ENCODE assay signal across 13 cellular contexts in the genomic region with DNA sequence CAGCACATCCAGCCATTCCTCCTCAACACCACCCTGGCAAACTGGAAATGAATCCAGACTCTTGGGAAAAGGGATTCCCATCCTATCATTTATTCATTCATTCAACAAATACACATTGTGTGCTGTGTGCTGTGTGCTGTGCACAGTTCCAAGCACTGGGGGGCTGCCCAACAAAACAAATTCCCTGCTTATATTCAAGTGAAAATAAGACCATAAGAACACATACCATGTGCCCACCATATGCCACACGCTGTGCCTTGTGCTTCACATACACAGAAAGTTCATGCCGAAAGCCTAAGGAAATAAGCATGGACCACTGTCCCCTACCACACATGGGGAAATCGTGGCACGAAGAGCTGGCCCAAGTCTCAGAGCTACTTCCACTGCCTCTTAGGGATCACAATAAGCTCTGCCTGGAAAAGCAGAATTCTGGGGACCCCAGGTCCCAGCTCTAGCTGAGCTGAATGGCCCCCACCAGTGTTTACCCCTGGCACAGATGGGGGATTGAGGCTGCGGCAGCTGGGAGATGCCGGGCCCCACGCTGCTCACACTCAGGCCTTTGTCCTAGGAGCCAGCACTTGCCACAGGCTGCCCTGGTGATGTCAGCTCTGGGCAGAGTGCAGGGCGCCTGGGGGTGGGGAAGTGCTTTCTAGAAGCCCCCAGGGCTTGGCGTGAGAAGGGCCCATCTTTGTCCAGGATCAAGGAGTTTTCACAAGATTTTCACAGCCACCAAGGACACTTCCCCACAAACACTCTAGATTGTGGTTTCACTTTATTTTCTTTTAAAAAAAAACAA.
DNase-seq lines count a peak whose midpoint lies in the region; ATAC-seq, FAIRE-seq and TF ChIP-seq lines count a peak whose summit lies in the region.
"Had no signal": no experiment of that assay in that cellular context is flagged by ENCODE, and none has a peak within 500 bp of the region (broad histone marks: within the 10 kb centered on the region; RNA-seq: fewer than 3 reads in every experiment).

No MANE protein-coding gene starts in this region.

- TF ChIP-seq CTCF in HepG2 (CRISPR knock-in tag; IDR thresholded peaks at IDR 0.05): no peak
- TF ChIP-seq CTCF in right lobe of liver (IDR thresholded peaks at IDR 0.05): no peak
- TF ChIP-seq CTCF in MM.1S (IDR thresholded peaks at IDR 0.05; ENCODE audit: low read length): no peak
- TF ChIP-seq CTCF in stomach (IDR thresholded peaks at IDR 0.05): no peak

- H3K79me2 ChIP-seq in HepG2 (ENCODE audit: insufficient read depth, low read length) (no peaks in the 10 kb centered on the region), MM.1S (ENCODE audit: low read length) (no peaks in the 10 kb centered on the region)

- H4K20me1 ChIP-seq in HepG2 (ENCODE audit: insufficient read depth, low read length) (no peaks in the 10 kb centered on the region), MM.1S (ENCODE audit: insufficient read depth, low read length) (no peaks in the 10 kb centered on the region)

- no peak for TF ChIP-seq RAD21 in HepG2 (CRISPR knock-in tag; IDR thresholded peaks at IDR 0.05)

- H3F3A ChIP-seq in MM.1S (ENCODE audit: insufficient read depth, low read length): no peaks in the 10 kb centered on the region

- no peak overlapping the region for H3K27ac ChIP-seq in HepG2 (ENCODE audit: extremely low read length, insufficient read depth, low read length)
- H3K27ac ChIP-seq in right lobe of liver: no peak overlapping the region
- peak overlapping the region; percentile 99 for H3K27ac ChIP-seq in angular gyrus (ENCODE audit: low read depth, low read length)
- peak overlapping the region; percentile 98 for H3K27ac ChIP-seq in layer of hippocampus (ENCODE audit: low read depth, low read length)
- H3K27ac ChIP-seq in MM.1S (ENCODE audit: low read length): no peak overlapping the region
- H3K27ac ChIP-seq in stomach: peak overlapping the region in 1 of 5 donors; percentile 8
- H3K27ac ChIP-seq: thyroid gland had no signal

- no peak for TF ChIP-seq POLR2A in HepG2 (IDR thresholded peaks at IDR 0.05; ENCODE audit: insufficient read depth in 1 of 2, low read depth in 2 of 2, low read length in 2 of 2)
- no peak for TF ChIP-seq POLR2A in right lobe of liver (IDR thresholded peaks at IDR 0.05)
- no peak for TF ChIP-seq POLR2A in stomach (IDR thresholded peaks at IDR 0.05)

- 33% methylated on average over 9 of the region's 9 CpGs for WGBS in HepG2 (ENCODE audit: low lambda C conversion rate)
- 80% methylated on average over 3 of the region's 9 CpGs for WGBS in right lobe of liver (ENCODE audit: insufficient coverage, low coverage, low lambda C conversion rate, missing lambda C conversion rate)
- 90 to 94% (median 92%) methylated on average over 9 of the region's 9 CpGs for WGBS in stomach, 5 donors

- H3K4me3 ChIP-seq in HepG2 (replicated peaks in 1 of 3; ENCODE audit: insufficient read depth in 1 of 3, low read depth in 2 of 3, low read length in 3 of 3) (no peak overlapping the region), right lobe of liver (no peak overlapping the region), MM.1S (ENCODE audit: low read length) (no peak overlapping the region), stomach (no peak overlapping the region)
- H3K4me3 ChIP-seq: HAP-1, MG63, thyroid gland had no signal

- peaks cover 12% of the 10 kb centered on the region for H3K4me1 ChIP-seq in HepG2 (ENCODE audit: insufficient read depth, low read length)
- H3K4me1 ChIP-seq in right lobe of liver: peaks cover 0 to 7% (median 0%) of the 10 kb centered on the region in 4 donors
- no peaks in the 10 kb centered on the region for H3K4me1 ChIP-seq in MM.1S (ENCODE audit: low read length)
- peaks cover 16 to 50% (median 19%) of the 10 kb centered on the region in 4 donors for H3K4me1 ChIP-seq in stomach
- H3K4me1 ChIP-seq: HAP-1 had no signal

- no TSS peak for BruUV-seq in HepG2 (replicated peaks; lab: Mats Ljungman, UMichigan)

- CTCF ChIA-PET in HepG2 (lab: Yijun Ruan, JAX; ENCODE audit: low intra/inter-chr PET ratio, low total read pairs): no interaction called here

- H3K36me3 ChIP-seq in HepG2 (replicated peaks in 1 of 2; ENCODE audit: control insufficient read depth in 1 of 2, insufficient read depth in 2 of 2, low read length in 2 of 2) (no peaks in the 10 kb centered on the region), right lobe of liver (no peaks in the 10 kb centered on the region), MM.1S (replicated peaks; ENCODE audit: insufficient read depth, low read length) (no peaks in the 10 kb centered on the region), stomach (peaks cover 0 to 18% (median 7%) of the 10 kb centered on the region in 4 donors)
- H3K36me3 ChIP-seq: HAP-1, MG63, thyroid gland had no signal

- no peaks in the 10 kb centered on the region for H3K9me3 ChIP-seq in HepG2 (ENCODE audit: low read length)
- no peaks in the 10 kb centered on the region for H3K9me3 ChIP-seq in right lobe of liver
- H3K9me3 ChIP-seq in MM.1S (replicated peaks; ENCODE audit: insufficient read depth, low read length): no peaks in the 10 kb centered on the region
- H3K9me3 ChIP-seq in stomach: no peaks in the 10 kb centered on the region
- H3K9me3 ChIP-seq: HAP-1, thyroid gland had no signal

- FAIRE-seq in HepG2 (lab: Jason Lieb, UNC): no peak

- H2AFZ ChIP-seq in HepG2 (ENCODE audit: low read length) (no peak overlapping the region), MM.1S (ENCODE audit: low read length) (no peak overlapping the region)

- intact Hi-C loops in HepG2 (cut with micrococcal nuclease; ENCODE audit: unreplicated experiment) (no loop called here), right lobe of liver (cut with DNase I) (no loop called here), stomach (cut with DNase I; ENCODE audit: low total_unique reads) (no loop called here)

- POLR2A ChIA-PET in HepG2 (lab: Yijun Ruan, JAX): no interaction called here

- H3K9me2 ChIP-seq in MM.1S (replicated peaks; ENCODE audit: insufficient read depth, low read length): no peaks in the 10 kb centered on the region

- DNase-seq in HepG2 (ENCODE audit: low spot score) (no peak), right lobe of liver (no peak), OCI-M2 (lab: John Stamatoyannopoulos, UW; ENCODE audit: unreplicated experiment) (no peak), NOMO-1 treated with DMSO at 0.1 percent for 48 hours (lab: John Stamatoyannopoulos, UW; ENCODE audit: unreplicated experiment) (no peak), MM.1S (no peak), stomach (no peak)
- DNase-seq: GDM1, MG63, NCI-H82, thyroid gland had no signal

- peaks cover 0 to 11% of the 10 kb centered on the region in 2 experiments; a peak in 2 of 5 replicates for H3K27me3 ChIP-seq in HepG2 (ENCODE audit: control insufficient read depth in 1 of 2, insufficient read depth in 2 of 2, low read length in 2 of 2)
- H3K27me3 ChIP-seq in right lobe of liver: no peaks in the 10 kb centered on the region
- H3K27me3 ChIP-seq in layer of hippocampus (ENCODE audit: control insufficient read depth, insufficient read depth, low read length): no peaks in the 10 kb centered on the region
- no peaks in the 10 kb centered on the region for H3K27me3 ChIP-seq in MM.1S (replicated peaks; ENCODE audit: insufficient read depth, low read length)
- no peaks in the 10 kb centered on the region for H3K27me3 ChIP-seq in stomach
- H3K27me3 ChIP-seq: MG63, thyroid gland had no signal

- no peak overlapping the region for H3K4me2 ChIP-seq in HepG2 (ENCODE audit: low read depth, low read length)
- H3K4me2 ChIP-seq in MM.1S (ENCODE audit: low read depth, low read length): no peak overlapping the region

- in situ Hi-C loops in HepG2 (cut with HindIII; ENCODE audit: extremely low pct_ligation_motif_present, low pct_unique_long_range_greater_than_20kb): no loop called here

- H3K9ac ChIP-seq in HepG2 (ENCODE audit: insufficient read depth, low read depth, low read length) (no peak overlapping the region), MM.1S (ENCODE audit: low read length) (no peak overlapping the region)

- no peak for ATAC-seq in HepG2
- no peak for ATAC-seq in right lobe of liver

- TF ChIP-seq EP300 in HepG2 (IDR thresholded peaks at IDR 0.05; ENCODE audit: low read depth in 2 of 2, low read length in 2 of 2) (no peak), HepG2 (CRISPR knock-in tag; IDR thresholded peaks at IDR 0.05; ENCODE audit: borderline replicate concordance) (no peak), stomach (IDR thresholded peaks at IDR 0.05) (no peak)

TF ChIP-seq in HepG2, 621 proteins besides CTCF, POLR2A, EP300 and RAD21 (continues in another document):
- peak; percentile 59 for TF ChIP-seq SRSF1 (optimal IDR thresholded peaks at IDR 0.05; ENCODE audit: low read depth, low read length)
- TF ChIP-seq, protein P1, sequence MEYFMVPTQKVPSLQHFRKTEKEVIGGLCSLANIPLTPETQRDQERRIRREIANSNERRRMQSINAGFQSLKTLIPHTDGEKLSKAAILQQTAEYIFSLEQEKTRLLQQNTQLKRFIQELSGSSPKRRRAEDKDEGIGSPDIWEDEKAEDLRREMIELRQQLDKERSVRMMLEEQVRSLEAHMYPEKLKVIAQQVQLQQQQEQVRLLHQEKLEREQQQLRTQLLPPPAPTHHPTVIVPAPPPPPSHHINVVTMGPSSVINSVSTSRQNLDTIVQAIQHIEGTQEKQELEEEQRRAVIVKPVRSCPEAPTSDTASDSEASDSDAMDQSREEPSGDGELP (IDR thresholded peaks at IDR 0.05; ENCODE audit: borderline replicate concordance, low read depth): 0 out of 2 replicates have a peak, but pooled peaks have one; percentile 14
- TF ChIP-seq ZNF761 (CRISPR knock-in tag; conservative IDR thresholded peaks at IDR 0.05): no peak
- peak; percentile 85; the same call in 1 of the 2 replicates for TF ChIP-seq HNRNPL (IDR thresholded peaks at IDR 0.05; ENCODE audit: low read depth, low read length)

Comparison
In these comparisons a context has a peak if more than half of its experiments do, and no peak if none do; other contexts are left out.
1. H3K27ac ChIP-seq: peak in angular gyrus (single experiment) and layer of hippocampus (single experiment); none in HepG2 (single experiment), right lobe of liver (0 of 3) and MM.1S (single experiment).